20 cellular contexts compared by ENCODE assay signal in genomic region chr1:12461764-12462163, GRCh38.
DNase-seq lines count a peak whose midpoint lies in the region; ATAC-seq and TF ChIP-seq lines count a peak whose summit lies in the region.
"Had no signal": no experiment of that assay in that cellular context is flagged by ENCODE, and none has a peak within 500 bp of the region (broad histone marks: within the 10 kb centered on the region; RNA-seq: fewer than 3 reads in every experiment).

No MANE protein-coding gene starts in this region.

- no peak overlapping the region for H2BK15ac ChIP-seq in H9 (ENCODE audit: low read depth, low read length)

- no peak overlapping the region for H3K23ac ChIP-seq in H9 (ENCODE audit: insufficient read length, low read depth, low read length)

- peak overlapping the region; percentile 64 for H3K27ac Mint-ChIP-seq in activated naive CD8-positive, alpha-beta T cell treated with anti-CD3 and anti-CD28 coated beads for 36 hours
- peak overlapping the region; percentile 87 for H3K27ac Mint-ChIP-seq in osteocyte (ENCODE audit: unreplicated experiment)
- no peak overlapping the region for H3K27ac Mint-ChIP-seq in H9
- H3K27ac Mint-ChIP-seq: activated B cell treated with CpG ODN at 0.5 μM for 24 hours; activated T-cell treated with anti-CD3 and anti-CD28 coated beads, Interleukin-2, amount 50 U/mL, for 72 hours; GM23338 had no signal

- no peak overlapping the region for H3T11ph ChIP-seq in H9 (ENCODE audit: low read length)

- H3K79me2 ChIP-seq in H9 (ENCODE audit: insufficient read depth, low read length): no peaks in the 10 kb centered on the region

- H3K4me1 ChIP-seq in colonic mucosa (no peaks in the 10 kb centered on the region), tibial nerve (peaks cover 0 to 98% (median 58%) of the 10 kb centered on the region in 4 donors), H9 (ENCODE audit: insufficient read depth, low read length) (no peaks in the 10 kb centered on the region)
- H3K4me1 ChIP-seq: BE2C had no signal

- TF ChIP-seq CTCF in colonic mucosa (IDR thresholded peaks at IDR 0.05) (no peak), osteocyte (IDR thresholded peaks at IDR 0.05) (no peak), tibial nerve (IDR thresholded peaks at IDR 0.05) (no peak), H9 (conservative IDR thresholded peaks at IDR 0.05) (no peak)

- peak overlapping the region in 1 of 2 donors; percentile 14 for H3K9ac ChIP-seq in colonic mucosa (ENCODE audit: low read depth in 2 of 2, low read length in 2 of 2)
- H3K9ac ChIP-seq in H9 (ENCODE audit: extremely low read depth, insufficient read length, low read length): no peak overlapping the region

- H4K20me1 ChIP-seq in H9 (ENCODE audit: control insufficient read depth, insufficient read depth, insufficient read length): no peaks in the 10 kb centered on the region

- no peak overlapping the region for H4K91ac ChIP-seq in H9 (ENCODE audit: insufficient read length, low read depth, low read length)

- H3K4me1 Mint-ChIP-seq in activated naive CD8-positive, alpha-beta T cell treated with anti-CD3 and anti-CD28 coated beads for 36 hours: peaks cover 53% of the 10 kb centered on the region
- H3K4me1 Mint-ChIP-seq in osteocyte (ENCODE audit: unreplicated experiment) (peaks cover 80% of the 10 kb centered on the region), H9 (peaks cover 0 to 2% of the 10 kb centered on the region in 2 experiments; a peak in 1 of 4 replicates)
- H3K4me1 Mint-ChIP-seq: activated B cell treated with CpG ODN at 0.5 μM for 24 hours had no signal

- H3K4me3 ChIP-seq in colonic mucosa (no peak overlapping the region), tibial nerve (no peak overlapping the region)
- H3K4me3 ChIP-seq: GM12878, GM23338, MG63, SJCRH30 had no signal

- WGBS in tibial nerve, 2 donors: 14 to 35% methylated on average over 2 of the region's 2 CpGs
- WGBS in H9 (ENCODE audit: extremely low coverage, insufficient read length, low lambda C conversion rate): 100% methylated on average over 2 of the region's 2 CpGs

- H2AFZ ChIP-seq in H9 (ENCODE audit: low read length): no peak overlapping the region
- H2AFZ ChIP-seq: GM23338 had no signal

- H3K27me3 ChIP-seq in colonic mucosa: no peaks in the 10 kb centered on the region
- no peaks in the 10 kb centered on the region for H3K27me3 ChIP-seq in tibial nerve
- H3K27me3 ChIP-seq in H9 (ENCODE audit: insufficient read depth, low read length): no peaks in the 10 kb centered on the region
- H3K27me3 ChIP-seq: BE2C, MG63, SJCRH30 had no signal

- no peak overlapping the region for H2BK20ac ChIP-seq in H9 (ENCODE audit: low read depth, low read length, poor library complexity, severe bottlenecking)

- no peak for DNase-seq in activated naive CD8-positive, alpha-beta T cell treated with anti-CD3 and anti-CD28 coated beads for 36 hours
- DNase-seq in colonic mucosa: no peak
- no peak for DNase-seq in osteocyte (ENCODE audit: extremely low spot score, unreplicated experiment)
- no peak for DNase-seq in tibial nerve (ENCODE audit: low spot score in 2 of 2)
- no peak for DNase-seq in H9
- no peak for DNase-seq in DMS53 (lab: John Stamatoyannopoulos, UW)
- DNase-seq: activated B cell treated with CpG ODN at 0.5 μM for 24 hours; activated T-cell treated with anti-CD3 and anti-CD28 coated beads, Interleukin-2, amount 50 U/mL, for 72 hours; BE2C; GDM1; naive B cell; NCI-H1694 treated with DMSO at 0.1 percent for 48 hours; SJCRH30; substantia nigra; T-helper 2 cell had no signal

- no peaks in the 10 kb centered on the region for H3K36me3 ChIP-seq in colonic mucosa
- peaks cover 0 to 3% (median 0%) of the 10 kb centered on the region in 3 donors for H3K36me3 ChIP-seq in tibial nerve
- H3K36me3 ChIP-seq: BE2C had no signal

- no peaks in the 10 kb centered on the region for H3K27me3 Mint-ChIP-seq in activated naive CD8-positive, alpha-beta T cell treated with anti-CD3 and anti-CD28 coated beads for 36 hours
- H3K27me3 Mint-ChIP-seq in osteocyte (ENCODE audit: unreplicated experiment) (no peaks in the 10 kb centered on the region), H9 (ENCODE audit: low read depth) (no peaks in the 10 kb centered on the region)
- H3K27me3 Mint-ChIP-seq: activated B cell treated with CpG ODN at 0.5 μM for 24 hours, naive B cell had no signal

- no peak overlapping the region for H3K4me3 Mint-ChIP-seq in activated naive CD8-positive, alpha-beta T cell treated with anti-CD3 and anti-CD28 coated beads for 36 hours
- H3K4me3 Mint-ChIP-seq in osteocyte (ENCODE audit: unreplicated experiment): peak overlapping the region; percentile 33
- H3K4me3 Mint-ChIP-seq in H9: no peak overlapping the region
- H3K4me3 Mint-ChIP-seq: activated B cell treated with CpG ODN at 0.5 μM for 24 hours; activated T-cell treated with anti-CD3 and anti-CD28 coated beads, Interleukin-2, amount 50 U/mL, for 72 hours; GM23338; naive B cell had no signal

- H3K23me2 ChIP-seq in H9 (ENCODE audit: insufficient read length, low read depth, low read length, poor library complexity, severe bottlenecking): no peaks in the 10 kb centered on the region

- H3K4me2 ChIP-seq in H9 (ENCODE audit: insufficient read depth, insufficient read length, low read length): no peak overlapping the region
- H3K4me2 ChIP-seq: GM23338 had no signal

- no peak overlapping the region for H3K56ac ChIP-seq in H9 (ENCODE audit: insufficient read length, low read depth, low read length)

- intact Hi-C loops in colonic mucosa (cut with DNase I): no loop called here

- TF ChIP-seq EP300 in tibial nerve (IDR thresholded peaks at IDR 0.05): no peak

- no peaks in the 10 kb centered on the region for H3K79me1 ChIP-seq in H9 (ENCODE audit: insufficient read depth, low read depth, low read length, poor library complexity, severe bottlenecking)

- no peak overlapping the region for H2BK5ac ChIP-seq in H9 (ENCODE audit: insufficient read length, low read length)

- H2BK12ac ChIP-seq in H9 (ENCODE audit: insufficient read length, low read depth, low read length): no peak overlapping the region

- peaks cover 74% of the 10 kb centered on the region for H3K36me3 Mint-ChIP-seq in activated naive CD8-positive, alpha-beta T cell treated with anti-CD3 and anti-CD28 coated beads for 36 hours
- H3K36me3 Mint-ChIP-seq in osteocyte (ENCODE audit: unreplicated experiment): peaks cover 18% of the 10 kb centered on the region
- peaks cover 0 to 11% (median 10%) of the 10 kb centered on the region in 3 experiments; a peak in 6 of 7 replicates for H3K36me3 Mint-ChIP-seq in H9 (ENCODE audit: insufficient read depth in 1 of 3, low read depth in 3 of 3)

- no peak overlapping the region for H3K4ac ChIP-seq in H9 (ENCODE audit: low read depth, low read length)

- no peak overlapping the region for H4K8ac ChIP-seq in H9 (replicated peaks; ENCODE audit: insufficient read length, low read depth, low read length)

- TF ChIP-seq POLR2A in tibial nerve (IDR thresholded peaks at IDR 0.05): no peak

- ATAC-seq in GM18858 (IDR thresholded peaks at IDR 0.05; ENCODE audit: unreplicated experiment): no peak
- ATAC-seq: activated T-cell treated with anti-CD3 and anti-CD28 coated beads, Interleukin-2, amount 50 U/mL, for 72 hours; GM12878; GM23338; HepG2 had no signal

- H3K9me3 ChIP-seq in colonic mucosa (no peaks in the 10 kb centered on the region), tibial nerve (no peaks in the 10 kb centered on the region), H9 (ENCODE audit: control insufficient read depth, low read depth, low read length) (no peaks in the 10 kb centered on the region)
- H3K9me3 ChIP-seq: BE2C, MG63 had no signal

- H3K18ac ChIP-seq in H9 (ENCODE audit: insufficient read length, low read depth, low read length): no peak overlapping the region

- H3K9me3 Mint-ChIP-seq in activated naive CD8-positive, alpha-beta T cell treated with anti-CD3 and anti-CD28 coated beads for 36 hours: no peaks in the 10 kb centered on the region
- H3K9me3 Mint-ChIP-seq in osteocyte (ENCODE audit: unreplicated experiment): no peaks in the 10 kb centered on the region
- H3K9me3 Mint-ChIP-seq in H9: no peaks in the 10 kb centered on the region
- H3K9me3 Mint-ChIP-seq: activated B cell treated with CpG ODN at 0.5 μM for 24 hours; activated T-cell treated with anti-CD3 and anti-CD28 coated beads, Interleukin-2, amount 50 U/mL, for 72 hours; GM23338; naive B cell had no signal

- H3K27ac ChIP-seq in colonic mucosa (peak overlapping the region; percentile 44), tibial nerve (peak overlapping the region; percentile 54 to 87 (median 71)), H9 (ENCODE audit: insufficient read length, low read depth, low read length) (no peak overlapping the region)
- H3K27ac ChIP-seq: SJCRH30 had no signal

- H4K5ac ChIP-seq in H9 (ENCODE audit: insufficient read length, low read depth, low read length): no peak overlapping the region

- no peak overlapping the region for H3K14ac ChIP-seq in H9 (ENCODE audit: insufficient read depth, low read length)

- no peak overlapping the region for H2BK120ac ChIP-seq in H9 (ENCODE audit: low read depth, low read length, poor library complexity, severe bottlenecking)

- H2AK5ac ChIP-seq in H9 (ENCODE audit: insufficient read length, low read length): no peak overlapping the region

Comparison
In these comparisons a context has a peak if more than half of its experiments do, and no peak if none do; other contexts are left out.
1. H3K27ac Mint-ChIP-seq: peak in activated naive CD8-positive, alpha-beta T cell treated with anti-CD3 and anti-CD28 coated beads for 36 hours (single experiment) and osteocyte (single experiment); none in H9 (0 of 3).